29 cellular contexts compared by ENCODE assay signal in the genomic region with DNA sequence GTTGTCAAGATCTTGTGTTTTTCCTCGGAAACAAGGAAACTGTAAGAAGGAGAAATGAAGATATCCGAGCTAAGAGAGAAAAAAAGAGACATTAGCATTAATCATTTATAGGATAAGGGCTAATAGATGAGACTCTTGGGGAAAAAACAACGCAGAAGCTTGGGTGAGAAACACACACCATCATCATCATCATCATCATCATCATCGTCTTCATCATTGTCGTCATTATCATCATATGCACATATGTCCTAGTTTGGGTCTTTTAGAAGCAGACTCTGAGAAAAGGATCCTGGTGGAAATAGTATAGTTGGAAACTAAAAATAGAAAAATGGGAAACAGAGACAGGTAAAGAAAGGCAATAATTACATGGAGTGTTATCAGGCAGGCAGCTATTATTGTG.
"Had no signal": no experiment of that assay in that cellular context is flagged by ENCODE, and none has a peak within 500 bp of the region (broad histone marks: within the 10 kb centered on the region; RNA-seq: fewer than 3 reads in every experiment).

No MANE protein-coding gene starts in this region.

- H3K9me3 Mint-ChIP-seq: effector memory CD8-positive, alpha-beta T cell; endodermal cell had no signal

- H3K27me3 ChIP-seq: colonic mucosa, foreskin keratinocyte had no signal

- H3K36me3 ChIP-seq: colonic mucosa, esophagus muscularis mucosa, esophagus squamous epithelium, gastrocnemius medialis, gastroesophageal sphincter, heart left ventricle, heart right ventricle had no signal

- FAIRE-seq: colon, endometrium, endothelial cell of umbilical vein, frontal cortex had no signal

- ATAC-seq: effector memory CD8-positive, alpha-beta T cell; esophagus mucosa; foreskin keratinocyte; gastrocnemius medialis; gastroesophageal sphincter; heart left ventricle; heart right ventricle had no signal

- DNase-seq: colonic mucosa; cortex of kidney; dermis blood vessel endothelial cell; dorsolateral prefrontal cortex; effector CD4-positive, alpha-beta T cell; effector CD8-positive, alpha-beta T cell; effector memory CD4-positive, alpha-beta T cell; effector memory CD8-positive, alpha-beta T cell; endodermal cell; erythroblast; esophagus squamous epithelium; foreskin fibroblast; foreskin keratinocyte; foreskin melanocyte; gastrocnemius medialis; glutamatergic neuron; head of caudate nucleus; heart left ventricle; heart right ventricle had no signal

- H3K4me3 Mint-ChIP-seq: dendritic cell treated with granulocyte-macrophage colony-stimulating factor and Interleukin-4, amounts not matched to agents 40 ng/mL and 50 ng/mL, for 4 days; effector memory CD8-positive, alpha-beta T cell; endodermal cell had no signal

- H3K9me3 ChIP-seq: colonic mucosa, esophagus muscularis mucosa, esophagus squamous epithelium, gastrocnemius medialis, heart left ventricle had no signal

- H3K4me1 ChIP-seq: colonic mucosa, esophagus muscularis mucosa, esophagus squamous epithelium, foreskin keratinocyte, gastrocnemius medialis, heart left ventricle, heart right ventricle had no signal

- H3K27ac ChIP-seq: colonic mucosa, coronary artery, dorsolateral prefrontal cortex, epithelial cell of prostate, esophagus muscularis mucosa, esophagus squamous epithelium, foreskin keratinocyte, gastrocnemius medialis, gastroesophageal sphincter, heart left ventricle, heart right ventricle had no signal

- H3K27ac Mint-ChIP-seq: dendritic cell treated with granulocyte-macrophage colony-stimulating factor and Interleukin-4, amounts not matched to agents 40 ng/mL and 50 ng/mL, for 4 days; effector memory CD8-positive, alpha-beta T cell; endodermal cell had no signal

- H3K4me1 Mint-ChIP-seq: endodermal cell had no signal

- H3K4me3 ChIP-seq: colonic mucosa, coronary artery, dorsolateral prefrontal cortex, esophagus muscularis mucosa, esophagus squamous epithelium, gastrocnemius medialis, gastroesophageal sphincter, heart left ventricle, heart right ventricle had no signal
